ENCODE assay signal across 16 cellular contexts in genomic region chr2:40403233-40403841, GRCh38. TPM values are rescaled to one million over a fixed set of nuclear protein-coding genes. Genes with fewer than 3 reads are reported as not detected.
DNase-seq lines count a peak whose midpoint lies in the region; ATAC-seq and TF ChIP-seq lines count a peak whose summit lies in the region.
"Had no signal": no experiment of that assay in that cellular context is flagged by ENCODE, and none has a peak within 500 bp of the region (broad histone marks: within the 10 kb centered on the region; RNA-seq: fewer than 3 reads in every experiment).

No MANE protein-coding gene starts in this region.

- H4K20me1 ChIP-seq in IMR-90 (ENCODE audit: insufficient read depth, low read length), result no peaks in the 10 kb centered on the region

- H2BK15ac ChIP-seq in IMR-90 (ENCODE audit: low read depth, low read length), result no peak overlapping the region

- peaks cover 9% of the 10 kb centered on the region for H3K4me1 ChIP-seq in IMR-90 (ENCODE audit: control insufficient read depth, insufficient read depth, low read length)
- H3K4me1 ChIP-seq: upper lobe of left lung had no signal

- TF ChIP-seq POLR2A in IMR-90 (IDR thresholded peaks at IDR 0.05; ENCODE audit: low read depth, low read length), result no peak

- intact Hi-C loops in IMR-90 (cut with micrococcal nuclease), result no loop called here

- H3K27ac ChIP-seq in AG04450 (ENCODE audit: low read depth, low read length) (peak overlapping the region; percentile 76), IMR-90 (ENCODE audit: insufficient read depth, low read length) (peak overlapping the region; percentile 40; the same call in 1 of the 2 replicates), epithelial cell of prostate (peak overlapping the region; percentile 79)
- H3K27ac ChIP-seq: upper lobe of left lung had no signal

- peaks cover 6% of the 10 kb centered on the region; the same call in 1 of the 2 replicates for H3K9me1 ChIP-seq in IMR-90 (ENCODE audit: insufficient read depth, low read length)

- no peaks in the 10 kb centered on the region for H3K36me3 ChIP-seq in IMR-90 (ENCODE audit: control insufficient read depth, insufficient read depth, low read length)
- H3K36me3 ChIP-seq: BE2C, upper lobe of left lung had no signal

- CTCF ChIA-PET in AG04450 (lab: Charles Lee) (interaction anchor here (0.6 kb wide), 2 partner anchors 30 to 157 kb away, joined by 3 read pairs; no protein-coding TSS in a partner anchor), IMR-90 (lab: Yijun Ruan, JAX) (interaction anchor here (0.5 to 0.9 kb wide), 3 partner anchors 10 to 46 kb away, joined by 3 read pairs; no protein-coding TSS in a partner anchor)

- TF ChIP-seq CTCF in AG04450 (IDR thresholded peaks at IDR 0.05; ENCODE audit: low read depth, low read length) (no peak), IMR-90 (conservative IDR thresholded peaks at IDR 0.05; ENCODE audit: low read depth, low read length) (no peak)

- H3K27me3 ChIP-seq in AG04450 (ENCODE audit: control insufficient read depth, insufficient read depth, low read length) (no peaks in the 10 kb centered on the region), IMR-90 (ENCODE audit: control insufficient read depth, insufficient read depth, low read length) (no peaks in the 10 kb centered on the region)
- H3K27me3 ChIP-seq: BE2C, upper lobe of left lung had no signal

- peak overlapping the region in 1 of 2 experiments; percentile 22; a peak in 3 of 4 replicates for H4K8ac ChIP-seq in IMR-90 (ENCODE audit: low read depth in 2 of 2, low read length in 2 of 2)

- H3K9me3 ChIP-seq in AG04450 (ENCODE audit: control insufficient read depth, insufficient read depth, low read length) (no peaks in the 10 kb centered on the region), IMR-90 (ENCODE audit: control insufficient read depth, insufficient read depth, low read length) (no peaks in the 10 kb centered on the region)
- H3K9me3 ChIP-seq: BE2C, upper lobe of left lung had no signal

- no peak overlapping the region for H3K56ac ChIP-seq in IMR-90 (ENCODE audit: extremely low read depth, insufficient read depth, low read length)

- ATAC-seq in IMR-90 (ENCODE audit: low read depth), result peak; percentile 76
- ATAC-seq in HG02970 (IDR thresholded peaks at IDR 0.05; ENCODE audit: low FRiP score, unreplicated experiment), result no peak
- no peak for ATAC-seq in HG03432 (IDR thresholded peaks at IDR 0.05; ENCODE audit: unreplicated experiment)
- ATAC-seq: activated CD8-positive, alpha-beta T cell treated with anti-CD3 and anti-CD28 coated beads for 36 hours; Panc1 had no signal

- no peak overlapping the region for H2AK9ac ChIP-seq in IMR-90 (replicated peaks; ENCODE audit: low read depth, low read length, poor library complexity)

- H4K5ac ChIP-seq in IMR-90 (ENCODE audit: low read depth, low read length), result no peak overlapping the region; the same call in 1 of the 2 replicates

- no peak overlapping the region for H3K4ac ChIP-seq in IMR-90 (ENCODE audit: low read depth, low read length)

- H3K14ac ChIP-seq in IMR-90 (replicated peaks; ENCODE audit: low read depth, low read length), result no peak overlapping the region

- peaks cover 23 to 40% of the 10 kb centered on the region in 2 experiments for H3K79me1 ChIP-seq in IMR-90 (ENCODE audit: low read depth in 1 of 2, low read length in 2 of 2)

- BruUV-seq in IMR-90 (replicated peaks; lab: Mats Ljungman, UMichigan), result no TSS peak

- H3K9ac ChIP-seq in IMR-90 (ENCODE audit: low read depth, low read length), result no peak overlapping the region

- peak overlapping the region; percentile 8; the same call in 1 of the 2 replicates for H2BK120ac ChIP-seq in IMR-90 (ENCODE audit: low read depth, low read length)

- H2BK20ac ChIP-seq in IMR-90 (ENCODE audit: low read depth, low read length), result peak overlapping the region; percentile 10; the same call in 1 of the 2 replicates

- H2BK5ac ChIP-seq in IMR-90 (ENCODE audit: low read depth, low read length, poor library complexity, severe bottlenecking), result peak overlapping the region; percentile 91

- no peak overlapping the region for H3K23ac ChIP-seq in IMR-90 (ENCODE audit: low read depth, low read length)

- in situ Hi-C loops in IMR-90 (cut with MboI; ENCODE audit: low sequenced_read_pairs), result no loop called here

- DNase-seq in AG04450 (ENCODE audit: low read depth, low spot score) (peak; percentile 53), IMR-90 (peak; percentile 91), epithelial cell of prostate (ENCODE audit: low read depth, low spot score) (peak; percentile 65), myocyte (ENCODE audit: low read depth) (peak; percentile 72), NK-92 (lab: John Stamatoyannopoulos, UW; ENCODE audit: unreplicated experiment) (no peak), SW 1271 (lab: John Stamatoyannopoulos, UW) (no peak)
- DNase-seq: activated CD8-positive, alpha-beta T cell treated with anti-CD3 and anti-CD28 coated beads for 36 hours; activated naive CD4-positive, alpha-beta T cell treated with Interleukin-2 at 50 U/mL for 16 hours; BE2C; Kasumi-1; small intestine; T1000; upper lobe of left lung had no signal

- POLR2A ChIA-PET in AG04450 (lab: Yijun Ruan, JAX), result interaction anchor here (0.6 to 1.4 kb wide), 4 partner anchors 31 to 122 kb away, joined by 3 to 5 read pairs (median 4); no protein-coding TSS in a partner anchor
- POLR2A ChIA-PET in IMR-90 (lab: Charles Lee; ENCODE audit: unreplicated experiment), result no interaction called here

- dilution Hi-C loops in IMR-90 (cut with HindIII; ENCODE audit: low sequenced_read_pairs, unreplicated experiment), result no loop called here

- H4K91ac ChIP-seq in IMR-90 (ENCODE audit: insufficient read depth, low read depth, low read length), result no peak overlapping the region

- H3K4me3 ChIP-seq in AG04450 (ENCODE audit: low read depth, low read length) (no peak overlapping the region), IMR-90 (ENCODE audit: insufficient read depth, low read depth, low read length) (no peak overlapping the region)
- H3K4me3 ChIP-seq: upper lobe of left lung had no signal

- H3K4me2 ChIP-seq in IMR-90 (ENCODE audit: low read depth, low read length), result peak overlapping the region; percentile 35; the same call in 1 of the 2 replicates

- peak overlapping the region; percentile 29; the same call in 1 of the 2 replicates for H3K18ac ChIP-seq in IMR-90 (ENCODE audit: low read depth, low read length)

- H2AFZ ChIP-seq in IMR-90 (replicated peaks; ENCODE audit: low read length, poor library complexity), result no peak overlapping the region

- TF ChIP-seq RAD21 in IMR-90 (IDR thresholded peaks at IDR 0.05; ENCODE audit: low read length), result no peak

- no CpG with 5 or more reads among the region's 4 CpGs for WGBS in IMR-90 (ENCODE audit: extremely low coverage in 2 of 2, insufficient read length in 1 of 2), 2 experiments

- H2AK5ac ChIP-seq in IMR-90 (ENCODE audit: low read depth, low read length), result no peak overlapping the region

TF ChIP-seq in IMR-90, 13 proteins besides CTCF, POLR2A, EP300 and RAD21:
- peak; percentile 87 for TF ChIP-seq NFE2L2 (IDR thresholded peaks at IDR 0.05; ENCODE audit: low read depth, low read length)
- 0 out of 2 replicates have a peak, but pooled peaks have one; percentile 14 for TF ChIP-seq SMC3 (IDR thresholded peaks at IDR 0.05; ENCODE audit: low read depth, low read length)
- TF ChIP-seq MAZ (IDR thresholded peaks at IDR 0.05; ENCODE audit: borderline replicate concordance, low read depth, low read length), result no peak
- TF ChIP-seq CEBPB (IDR thresholded peaks at IDR 0.05; ENCODE audit: low read depth, low read length), result peak; percentile 97
- TF ChIP-seq FOS (IDR thresholded peaks at IDR 0.05; ENCODE audit: low read depth, low read length), result peak; percentile 52; the same call in 1 of the 2 replicates
- no peak for TF ChIP-seq USF2 (IDR thresholded peaks at IDR 0.05; ENCODE audit: low read depth, low read length)
- TF ChIP-seq BHLHE40 (IDR thresholded peaks at IDR 0.05; ENCODE audit: low read depth, low read length), result 0 out of 2 replicates have a peak, but pooled peaks have one; percentile 9
- 0 out of 2 replicates have a peak, but pooled peaks have one; percentile 34 for TF ChIP-seq MAFK (IDR thresholded peaks at IDR 0.05; ENCODE audit: low read depth, low read length)
- no peak for TF ChIP-seq RCOR1 (IDR thresholded peaks at IDR 0.05; ENCODE audit: insufficient replicate concordance, low read length)

RNA-seq across cellular contexts. Expression of gene SLC8A1, which starts 48.6 kb away (rescaled TPM):
- 15.8 and 19.3 TPM in 2 replicates for polyA plus RNA-seq in AG04450 (2011; rRNA removed)
- 94.5 and 130 TPM in 2 replicates for polyA minus RNA-seq in AG04450 (2011; rRNA and poly(A)+ RNA removed)
- total RNA-seq in IMR-90 (2012; rRNA removed), result 57.0 and 86.1 TPM in 2 replicates
- polyA plus RNA-seq in IMR-90 (2012; rRNA removed), result 6.6 and 7.7 TPM in 2 replicates
- 0.99 and 1.8 TPM in 2 replicates for polyA plus RNA-seq in IMR-90 (2012; cell fraction: cytosol; rRNA removed)
- 1.2 and 4.3 TPM in 2 replicates for polyA plus RNA-seq in IMR-90 (2012; cell fraction: nucleus; rRNA removed; ENCODE audit: low replicate concordance)
- 5.2 and 8.3 TPM in 2 replicates for total RNA-seq in myocyte
- 3.1 TPM for polyA plus RNA-seq in myocyte (2012)

Comparison
In these comparisons a context has a peak if more than half of its experiments do, and no peak if none do; other contexts are left out.
1. DNase-seq: peak in AG04450 (single experiment), IMR-90 (single experiment), epithelial cell of prostate (single experiment) and myocyte (single experiment); none in NK-92 (single experiment) and SW 1271 (0 of 2).
2. Peak in every context shown above with its lines, with median percentiles within 50 percentile points of each other: H3K27ac ChIP-seq.